ENCODE assay signal across 8 cellular contexts in genomic region chr3:24220859-24221657, GRCh38.
DNase-seq lines count a peak whose midpoint lies in the region; ATAC-seq and TF ChIP-seq lines count a peak whose summit lies in the region.

No MANE protein-coding gene starts in this region.

- H3K4me3 ChIP-seq in adrenal gland: no peak overlapping the region
- no peak overlapping the region for H3K4me3 ChIP-seq in right atrium auricular region
- H3K4me3 ChIP-seq in skeletal muscle satellite cell (ENCODE audit: low read length): no peak overlapping the region

- H3K4me1 ChIP-seq in adrenal gland (replicated peaks in 1 of 2) (peaks cover 7 to 18% of the 10 kb centered on the region in 2 donors), right atrium auricular region (peaks cover 0 to 6% of the 10 kb centered on the region in 2 donors), skeletal muscle satellite cell (ENCODE audit: control insufficient read depth, insufficient read depth, low read length) (peaks cover 14% of the 10 kb centered on the region)

- WGBS in adrenal gland, 4 donors: 63 to 72% (median 67%) methylated on average over 4 of the region's 4 CpGs

- H3K9me3 ChIP-seq in adrenal gland (replicated peaks in 1 of 3): no peaks in the 10 kb centered on the region
- no peaks in the 10 kb centered on the region for H3K9me3 ChIP-seq in right atrium auricular region
- no peaks in the 10 kb centered on the region for H3K9me3 ChIP-seq in skeletal muscle satellite cell (replicated peaks; ENCODE audit: low read length)

- H3K36me3 ChIP-seq in adrenal gland (replicated peaks in 1 of 2): no peaks in the 10 kb centered on the region
- no peaks in the 10 kb centered on the region for H3K36me3 ChIP-seq in right atrium auricular region
- H3K36me3 ChIP-seq in skeletal muscle satellite cell (ENCODE audit: insufficient read depth, low read length): no peaks in the 10 kb centered on the region

- intact Hi-C loops in adrenal gland (cut with DNase I): no loop called here

- no peak for TF ChIP-seq POLR2A in adrenal gland (IDR thresholded peaks at IDR 0.05)

- no peak for TF ChIP-seq CTCF in adrenal gland (IDR thresholded peaks at IDR 0.05)
- TF ChIP-seq CTCF in right atrium auricular region (IDR thresholded peaks at IDR 0.05): no peak

- no peak overlapping the region for H3K27ac ChIP-seq in adrenal gland
- no peak overlapping the region for H3K27ac ChIP-seq in right atrium auricular region

- H3K27me3 ChIP-seq in adrenal gland (no peaks in the 10 kb centered on the region), right atrium auricular region (no peaks in the 10 kb centered on the region), skeletal muscle satellite cell (ENCODE audit: control insufficient read depth, insufficient read depth, low read length) (no peaks in the 10 kb centered on the region)

- peak overlapping the region; percentile 20 for H3K4me2 ChIP-seq in skeletal muscle satellite cell (ENCODE audit: low read length)

- DNase-seq in adrenal gland (peak in 5 of 7 donors; percentile 24 to 57 (median 35)), right atrium auricular region (ENCODE audit: low spot score) (peak; percentile 79), NOMO-1 treated with DMSO at 0.1 percent for 48 hours (lab: John Stamatoyannopoulos, UW; ENCODE audit: unreplicated experiment) (no peak), activated T-cell treated with anti-CD3 and anti-CD28 coated beads for 4 hours (no peak)
- no peak for DNase-seq in activated CD4-positive, alpha-beta T cell treated with anti-CD3 and anti-CD28 coated beads for 1 hour

- no peak overlapping the region for H3K9ac ChIP-seq in skeletal muscle satellite cell (ENCODE audit: low read depth, low read length)

- ATAC-seq in GM19351 (IDR thresholded peaks at IDR 0.05; ENCODE audit: unreplicated experiment) (peak; percentile 49), HG03521 (IDR thresholded peaks at IDR 0.05; ENCODE audit: unreplicated experiment) (no peak)

Comparison
In these comparisons a context has a peak if more than half of its experiments do, and no peak if none do; other contexts are left out.
1. DNase-seq: peak in adrenal gland (5 of 7) and right atrium auricular region (single experiment); none in NOMO-1 treated with DMSO at 0.1 percent for 48 hours (single experiment), activated CD4-positive, alpha-beta T cell treated with anti-CD3 and anti-CD28 coated beads for 1 hour (single experiment) and activated T-cell treated with anti-CD3 and anti-CD28 coated beads for 4 hours (single experiment).